In the genomic region with DNA sequence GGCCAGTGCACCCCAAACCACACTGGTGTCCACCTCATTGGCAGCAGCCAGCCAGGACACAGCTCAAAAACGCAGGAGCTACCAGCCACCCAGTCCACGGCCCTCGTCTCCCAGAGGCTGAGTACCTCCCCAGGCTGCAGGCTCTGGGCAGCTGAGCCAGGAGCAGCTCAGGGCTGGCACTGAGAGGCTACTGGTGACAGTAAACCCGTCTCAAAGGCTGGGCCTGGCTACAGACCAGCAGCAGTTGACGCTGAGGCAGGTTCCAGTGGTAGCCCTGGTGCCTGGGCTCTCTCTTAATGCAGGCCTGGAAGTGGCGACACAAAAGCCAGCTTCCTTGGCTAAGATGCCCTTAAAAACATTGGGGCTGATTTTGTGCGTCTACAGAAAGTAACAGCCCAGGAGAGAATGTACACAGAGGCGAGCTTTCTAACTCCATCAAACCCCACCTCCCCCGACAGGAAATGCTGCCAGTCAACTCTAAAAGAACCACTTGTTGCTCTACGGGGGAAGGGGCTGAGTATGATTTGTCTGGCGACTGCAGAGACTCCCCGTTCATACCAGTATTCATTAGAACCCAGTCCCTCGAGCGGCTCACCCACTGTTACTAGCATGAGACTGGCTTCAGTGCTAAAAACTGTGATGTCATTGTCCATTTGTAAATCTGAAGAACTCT, we compare ENCODE assay signal across 1 cellular context.
TF ChIP-seq lines count a peak whose summit lies in the region.

No MANE protein-coding gene starts in this region.

TF ChIP-seq in K562, 482 proteins besides CTCF, POLR2A, EP300 and RAD21 (continued from another document):
- TF ChIP-seq, protein P1, sequence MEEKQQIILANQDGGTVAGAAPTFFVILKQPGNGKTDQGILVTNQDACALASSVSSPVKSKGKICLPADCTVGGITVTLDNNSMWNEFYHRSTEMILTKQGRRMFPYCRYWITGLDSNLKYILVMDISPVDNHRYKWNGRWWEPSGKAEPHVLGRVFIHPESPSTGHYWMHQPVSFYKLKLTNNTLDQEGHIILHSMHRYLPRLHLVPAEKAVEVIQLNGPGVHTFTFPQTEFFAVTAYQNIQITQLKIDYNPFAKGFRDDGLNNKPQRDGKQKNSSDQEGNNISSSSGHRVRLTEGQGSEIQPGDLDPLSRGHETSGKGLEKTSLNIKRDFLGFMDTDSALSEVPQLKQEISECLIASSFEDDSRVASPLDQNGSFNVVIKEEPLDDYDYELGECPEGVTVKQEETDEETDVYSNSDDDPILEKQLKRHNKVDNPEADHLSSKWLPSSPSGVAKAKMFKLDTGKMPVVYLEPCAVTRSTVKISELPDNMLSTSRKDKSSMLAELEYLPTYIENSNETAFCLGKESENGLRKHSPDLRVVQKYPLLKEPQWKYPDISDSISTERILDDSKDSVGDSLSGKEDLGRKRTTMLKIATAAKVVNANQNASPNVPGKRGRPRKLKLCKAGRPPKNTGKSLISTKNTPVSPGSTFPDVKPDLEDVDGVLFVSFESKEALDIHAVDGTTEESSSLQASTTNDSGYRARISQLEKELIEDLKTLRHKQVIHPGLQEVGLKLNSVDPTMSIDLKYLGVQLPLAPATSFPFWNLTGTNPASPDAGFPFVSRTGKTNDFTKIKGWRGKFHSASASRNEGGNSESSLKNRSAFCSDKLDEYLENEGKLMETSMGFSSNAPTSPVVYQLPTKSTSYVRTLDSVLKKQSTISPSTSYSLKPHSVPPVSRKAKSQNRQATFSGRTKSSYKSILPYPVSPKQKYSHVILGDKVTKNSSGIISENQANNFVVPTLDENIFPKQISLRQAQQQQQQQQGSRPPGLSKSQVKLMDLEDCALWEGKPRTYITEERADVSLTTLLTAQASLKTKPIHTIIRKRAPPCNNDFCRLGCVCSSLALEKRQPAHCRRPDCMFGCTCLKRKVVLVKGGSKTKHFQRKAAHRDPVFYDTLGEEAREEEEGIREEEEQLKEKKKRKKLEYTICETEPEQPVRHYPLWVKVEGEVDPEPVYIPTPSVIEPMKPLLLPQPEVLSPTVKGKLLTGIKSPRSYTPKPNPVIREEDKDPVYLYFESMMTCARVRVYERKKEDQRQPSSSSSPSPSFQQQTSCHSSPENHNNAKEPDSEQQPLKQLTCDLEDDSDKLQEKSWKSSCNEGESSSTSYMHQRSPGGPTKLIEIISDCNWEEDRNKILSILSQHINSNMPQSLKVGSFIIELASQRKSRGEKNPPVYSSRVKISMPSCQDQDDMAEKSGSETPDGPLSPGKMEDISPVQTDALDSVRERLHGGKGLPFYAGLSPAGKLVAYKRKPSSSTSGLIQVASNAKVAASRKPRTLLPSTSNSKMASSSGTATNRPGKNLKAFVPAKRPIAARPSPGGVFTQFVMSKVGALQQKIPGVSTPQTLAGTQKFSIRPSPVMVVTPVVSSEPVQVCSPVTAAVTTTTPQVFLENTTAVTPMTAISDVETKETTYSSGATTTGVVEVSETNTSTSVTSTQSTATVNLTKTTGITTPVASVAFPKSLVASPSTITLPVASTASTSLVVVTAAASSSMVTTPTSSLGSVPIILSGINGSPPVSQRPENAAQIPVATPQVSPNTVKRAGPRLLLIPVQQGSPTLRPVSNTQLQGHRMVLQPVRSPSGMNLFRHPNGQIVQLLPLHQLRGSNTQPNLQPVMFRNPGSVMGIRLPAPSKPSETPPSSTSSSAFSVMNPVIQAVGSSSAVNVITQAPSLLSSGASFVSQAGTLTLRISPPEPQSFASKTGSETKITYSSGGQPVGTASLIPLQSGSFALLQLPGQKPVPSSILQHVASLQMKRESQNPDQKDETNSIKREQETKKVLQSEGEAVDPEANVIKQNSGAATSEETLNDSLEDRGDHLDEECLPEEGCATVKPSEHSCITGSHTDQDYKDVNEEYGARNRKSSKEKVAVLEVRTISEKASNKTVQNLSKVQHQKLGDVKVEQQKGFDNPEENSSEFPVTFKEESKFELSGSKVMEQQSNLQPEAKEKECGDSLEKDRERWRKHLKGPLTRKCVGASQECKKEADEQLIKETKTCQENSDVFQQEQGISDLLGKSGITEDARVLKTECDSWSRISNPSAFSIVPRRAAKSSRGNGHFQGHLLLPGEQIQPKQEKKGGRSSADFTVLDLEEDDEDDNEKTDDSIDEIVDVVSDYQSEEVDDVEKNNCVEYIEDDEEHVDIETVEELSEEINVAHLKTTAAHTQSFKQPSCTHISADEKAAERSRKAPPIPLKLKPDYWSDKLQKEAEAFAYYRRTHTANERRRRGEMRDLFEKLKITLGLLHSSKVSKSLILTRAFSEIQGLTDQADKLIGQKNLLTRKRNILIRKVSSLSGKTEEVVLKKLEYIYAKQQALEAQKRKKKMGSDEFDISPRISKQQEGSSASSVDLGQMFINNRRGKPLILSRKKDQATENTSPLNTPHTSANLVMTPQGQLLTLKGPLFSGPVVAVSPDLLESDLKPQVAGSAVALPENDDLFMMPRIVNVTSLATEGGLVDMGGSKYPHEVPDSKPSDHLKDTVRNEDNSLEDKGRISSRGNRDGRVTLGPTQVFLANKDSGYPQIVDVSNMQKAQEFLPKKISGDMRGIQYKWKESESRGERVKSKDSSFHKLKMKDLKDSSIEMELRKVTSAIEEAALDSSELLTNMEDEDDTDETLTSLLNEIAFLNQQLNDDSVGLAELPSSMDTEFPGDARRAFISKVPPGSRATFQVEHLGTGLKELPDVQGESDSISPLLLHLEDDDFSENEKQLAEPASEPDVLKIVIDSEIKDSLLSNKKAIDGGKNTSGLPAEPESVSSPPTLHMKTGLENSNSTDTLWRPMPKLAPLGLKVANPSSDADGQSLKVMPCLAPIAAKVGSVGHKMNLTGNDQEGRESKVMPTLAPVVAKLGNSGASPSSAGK (IDR thresholded peaks at IDR 0.05): no peak
- TF ChIP-seq ZKSCAN1 (IDR thresholded peaks at IDR 0.05; ENCODE audit: low read depth, low read length) (no peak), POLR2G (IDR thresholded peaks at IDR 0.05; ENCODE audit: low read depth, low read length) (0 out of 2 replicates have a peak, but pooled peaks have one; percentile 31)
